In genomic region chr3:5187152-5187919, GRCh38 we compare ENCODE assay signal across 1 cellular context.
TF ChIP-seq lines count a peak whose summit lies in the region.

Gene EDEM1 (plus strand): TSS chr3:5187707. CDS start chr3:5187806, 99 bp downstream.

TF ChIP-seq in HepG2, 621 proteins besides CTCF, POLR2A, EP300 and RAD21 (continued from another document and continues in another):
- TF ChIP-seq DBP (CRISPR knock-in tag; IDR thresholded peaks at IDR 0.05; ENCODE audit: not compliant biosample characterization) (no peak), ZNF335 (CRISPR knock-in tag; IDR thresholded peaks at IDR 0.05) (0 out of 2 replicates have a peak, but pooled peaks have one; percentile 35), ZNF296 (CRISPR knock-in tag; conservative IDR thresholded peaks at IDR 0.05) (0 out of 2 replicates have a peak, but pooled peaks have one; percentile 38), ZNF318 (CRISPR knock-in tag; IDR thresholded peaks at IDR 0.05) (no peak), MYC (CRISPR knock-in tag; IDR thresholded peaks at IDR 0.05; ENCODE audit: borderline replicate concordance) (peak; percentile 70; the same call in 1 of the 2 replicates), ZNF280D (CRISPR knock-in tag; IDR thresholded peaks at IDR 0.05) (no peak), ELF4 (CRISPR knock-in tag; IDR thresholded peaks at IDR 0.05; ENCODE audit: borderline replicate concordance) (no peak), TRIM24 (CRISPR knock-in tag; IDR thresholded peaks at IDR 0.05) (no peak), GPN1 (CRISPR knock-in tag; IDR thresholded peaks at IDR 0.05; ENCODE audit: borderline replicate concordance) (no peak), ZNF230 (CRISPR knock-in tag; IDR thresholded peaks at IDR 0.05) (no peak), ATAD3A (CRISPR knock-in tag; IDR thresholded peaks at IDR 0.05) (no peak), KDM5B (CRISPR knock-in tag; IDR thresholded peaks at IDR 0.05; ENCODE audit: borderline replicate concordance) (peak; percentile 26; the same call in 1 of the 2 replicates), MEF2D (CRISPR knock-in tag; IDR thresholded peaks at IDR 0.05) (no peak), SIX4 (CRISPR knock-in tag; IDR thresholded peaks at IDR 0.05) (no peak), ZNF251 (CRISPR knock-in tag; IDR thresholded peaks at IDR 0.05) (no peak), CREBL2 (CRISPR knock-in tag; IDR thresholded peaks at IDR 0.05; ENCODE audit: borderline replicate concordance) (0 out of 2 replicates have a peak, but pooled peaks have one; percentile 25), NR0B2 (CRISPR knock-in tag; IDR thresholded peaks at IDR 0.05) (no peak), NBN (conservative IDR thresholded peaks at IDR 0.05) (no peak), ZNF749 (CRISPR knock-in tag; IDR thresholded peaks at IDR 0.05; ENCODE audit: borderline replicate concordance) (no peak; the same call in 1 of the 2 replicates), ZNF691 (CRISPR knock-in tag; IDR thresholded peaks at IDR 0.05; ENCODE audit: borderline replicate concordance, low read depth) (no peak), ZNF841 (CRISPR knock-in tag; IDR thresholded peaks at IDR 0.05; ENCODE audit: borderline replicate concordance) (no peak), MBD4 (IDR thresholded peaks at IDR 0.05; ENCODE audit: borderline replicate concordance, low read length) (no peak), AFF4 (CRISPR knock-in tag; IDR thresholded peaks at IDR 0.05) (no peak), DPF2 (CRISPR knock-in tag; IDR thresholded peaks at IDR 0.05; ENCODE audit: borderline replicate concordance, low read depth) (no peak), ZNF234 (CRISPR knock-in tag; conservative IDR thresholded peaks at IDR 0.05) (no peak), HMG20A (CRISPR knock-in tag; IDR thresholded peaks at IDR 0.05; ENCODE audit: borderline replicate concordance) (no peak), ZMYM2 (CRISPR knock-in tag; IDR thresholded peaks at IDR 0.05) (no peak), ARNTL (CRISPR knock-in tag; IDR thresholded peaks at IDR 0.05) (no peak), NR2F6 (IDR thresholded peaks at IDR 0.05) (no peak), NR2F6 (CRISPR knock-in tag; IDR thresholded peaks at IDR 0.05) (peak; percentile 58; the same call in 1 of the 2 replicates), FOSL2 (CRISPR knock-in tag; IDR thresholded peaks at IDR 0.05) (no peak), ZNF672 (CRISPR knock-in tag; IDR thresholded peaks at IDR 0.05) (no peak), ZBTB26 (CRISPR knock-in tag; IDR thresholded peaks at IDR 0.05; ENCODE audit: borderline replicate concordance) (no peak), ZMAT3 (CRISPR knock-in tag; conservative IDR thresholded peaks at IDR 0.05) (peak; percentile 46; the same call in 1 of the 2 replicates), NFKB2 (CRISPR knock-in tag; IDR thresholded peaks at IDR 0.05; ENCODE audit: borderline replicate concordance) (peak; percentile 46; the same call in 1 of the 2 replicates), HCFC1 (IDR thresholded peaks at IDR 0.05; ENCODE audit: low read depth, low read length) (peak; percentile 19; the same call in 1 of the 2 replicates), RNF2 (conservative IDR thresholded peaks at IDR 0.05; ENCODE audit: low read depth) (no peak), SCMH1 (CRISPR knock-in tag; IDR thresholded peaks at IDR 0.05; ENCODE audit: borderline replicate concordance) (no peak), ZNF781 (CRISPR knock-in tag; IDR thresholded peaks at IDR 0.05; ENCODE audit: borderline replicate concordance, not compliant biosample characterization) (no peak), MIER2 (CRISPR knock-in tag; IDR thresholded peaks at IDR 0.05) (no peak), YEATS4 (CRISPR knock-in tag; IDR thresholded peaks at IDR 0.05; ENCODE audit: borderline replicate concordance) (peak; percentile 48), KMT2B (CRISPR knock-in tag; IDR thresholded peaks at IDR 0.05) (peak; percentile 49; the same call in 1 of the 2 replicates), ZSCAN25 (CRISPR knock-in tag; IDR thresholded peaks at IDR 0.05) (no peak), ZNF670 (CRISPR knock-in tag; IDR thresholded peaks at IDR 0.05; ENCODE audit: borderline replicate concordance) (no peak), FOXP1 (IDR thresholded peaks at IDR 0.05) (no peak), FOXP1 (CRISPR knock-in tag; IDR thresholded peaks at IDR 0.05) (0 out of 2 replicates have a peak, but pooled peaks have one; percentile 11), NR2C2 (CRISPR knock-in tag; IDR thresholded peaks at IDR 0.05; ENCODE audit: borderline replicate concordance) (no peak; the same call in 1 of the 2 replicates)
